ENCODE assay signal across 1 cellular context in genomic region chr13:50187352-50188029, GRCh38.
TF ChIP-seq lines count a peak whose summit lies in the region.

No MANE protein-coding gene starts in this region.

TF ChIP-seq in HepG2, 621 proteins besides CTCF, POLR2A, EP300 and RAD21 (continued from another document and continues in another):
- TF ChIP-seq PRDM15 (CRISPR knock-in tag; IDR thresholded peaks at IDR 0.05) (no peak), ZNF446 (CRISPR knock-in tag; IDR thresholded peaks at IDR 0.05) (no peak), ZNF598 (CRISPR knock-in tag; IDR thresholded peaks at IDR 0.05; ENCODE audit: borderline replicate concordance) (no peak), MAFK (conservative IDR thresholded peaks at IDR 0.05 in 1 of 2, IDR thresholded peaks at IDR 0.05 in 1 of 2; ENCODE audit: low read length in 2 of 2) (no peak), DRAP1 (CRISPR knock-in tag; IDR thresholded peaks at IDR 0.05) (peak; percentile 67), FOXA3 (CRISPR knock-in tag; IDR thresholded peaks at IDR 0.05) (peak; percentile 94), GATAD2A (CRISPR knock-in tag; IDR thresholded peaks at IDR 0.05) (peak; percentile 97), CREBL2 (CRISPR knock-in tag; IDR thresholded peaks at IDR 0.05; ENCODE audit: borderline replicate concordance) (no peak), ZNF878 (CRISPR knock-in tag; IDR thresholded peaks at IDR 0.05) (no peak), KAT2B (IDR thresholded peaks at IDR 0.05; ENCODE audit: borderline replicate concordance, low read depth, low read length) (no peak), NFE2 (CRISPR knock-in tag; IDR thresholded peaks at IDR 0.05) (no peak), MXD4 (CRISPR knock-in tag; IDR thresholded peaks at IDR 0.05) (peak; percentile 47; the same call in 1 of the 2 replicates), ZNF501 (CRISPR knock-in tag; IDR thresholded peaks at IDR 0.05) (no peak), RBM22 (optimal IDR thresholded peaks at IDR 0.05; ENCODE audit: low read length) (no peak), CBX5 (CRISPR knock-in tag; IDR thresholded peaks at IDR 0.05; ENCODE audit: borderline replicate concordance) (0 out of 2 replicates have a peak, but pooled peaks have one; percentile 52), DR1 (CRISPR knock-in tag; IDR thresholded peaks at IDR 0.05) (no peak), FLYWCH1 (CRISPR knock-in tag; IDR thresholded peaks at IDR 0.05) (no peak), THRA (CRISPR knock-in tag; IDR thresholded peaks at IDR 0.05; ENCODE audit: borderline replicate concordance) (0 out of 2 replicates have a peak, but pooled peaks have one; percentile 35), POGZ (CRISPR knock-in tag; IDR thresholded peaks at IDR 0.05) (peak; percentile 61; the same call in 1 of the 2 replicates), IKZF4 (CRISPR knock-in tag; IDR thresholded peaks at IDR 0.05; ENCODE audit: borderline replicate concordance, low read depth, not compliant biosample characterization) (no peak), ELK4 (CRISPR knock-in tag; IDR thresholded peaks at IDR 0.05; ENCODE audit: borderline replicate concordance) (no peak), ZNF556 (CRISPR knock-in tag; IDR thresholded peaks at IDR 0.05; ENCODE audit: borderline replicate concordance) (no peak), MYNN (CRISPR knock-in tag; IDR thresholded peaks at IDR 0.05; ENCODE audit: low read depth) (no peak), SRF (IDR thresholded peaks at IDR 0.05; ENCODE audit: low read depth, low read length) (peak; percentile 43; the same call in 1 of the 2 replicates), PCBP1 (IDR thresholded peaks at IDR 0.05; ENCODE audit: borderline replicate concordance, low read depth, low read length) (no peak), MNT (IDR thresholded peaks at IDR 0.05) (no peak), GATAD1 (CRISPR knock-in tag; IDR thresholded peaks at IDR 0.05) (0 out of 2 replicates have a peak, but pooled peaks have one; percentile 20), ZNF10 (CRISPR knock-in tag; IDR thresholded peaks at IDR 0.05; ENCODE audit: borderline replicate concordance, low read depth) (no peak), ZNF580 (CRISPR knock-in tag; IDR thresholded peaks at IDR 0.05; ENCODE audit: borderline replicate concordance, low read depth) (no peak), ELF3 (CRISPR knock-in tag; IDR thresholded peaks at IDR 0.05) (peak; percentile 79), ZNF44 (CRISPR knock-in tag; IDR thresholded peaks at IDR 0.05) (no peak), ZNF768 (CRISPR knock-in tag; IDR thresholded peaks at IDR 0.05) (no peak), ZBTB8A (CRISPR knock-in tag; IDR thresholded peaks at IDR 0.05; ENCODE audit: borderline replicate concordance, low read depth) (no peak), ZNF513 (CRISPR knock-in tag; conservative IDR thresholded peaks at IDR 0.05) (no peak), ATF3 (CRISPR knock-in tag; IDR thresholded peaks at IDR 0.05) (no peak; the same call in 1 of the 2 replicates), CREB3 (CRISPR knock-in tag; IDR thresholded peaks at IDR 0.05) (no peak), PRDM4 (CRISPR knock-in tag; IDR thresholded peaks at IDR 0.05; ENCODE audit: borderline replicate concordance) (no peak), PRDM10 (CRISPR knock-in tag; IDR thresholded peaks at IDR 0.05; ENCODE audit: low read depth) (no peak), NFKBIZ (CRISPR knock-in tag; IDR thresholded peaks at IDR 0.05) (peak; percentile 85; the same call in 1 of the 2 replicates), MLLT10 (CRISPR knock-in tag; IDR thresholded peaks at IDR 0.05) (no peak), MLX (CRISPR knock-in tag; IDR thresholded peaks at IDR 0.05) (peak; percentile 49; the same call in 1 of the 2 replicates), RFX5 (IDR thresholded peaks at IDR 0.05; ENCODE audit: low read depth, low read length) (no peak)
